Comparison of ENCODE assay signal across 20 cellular contexts in the genomic region with DNA sequence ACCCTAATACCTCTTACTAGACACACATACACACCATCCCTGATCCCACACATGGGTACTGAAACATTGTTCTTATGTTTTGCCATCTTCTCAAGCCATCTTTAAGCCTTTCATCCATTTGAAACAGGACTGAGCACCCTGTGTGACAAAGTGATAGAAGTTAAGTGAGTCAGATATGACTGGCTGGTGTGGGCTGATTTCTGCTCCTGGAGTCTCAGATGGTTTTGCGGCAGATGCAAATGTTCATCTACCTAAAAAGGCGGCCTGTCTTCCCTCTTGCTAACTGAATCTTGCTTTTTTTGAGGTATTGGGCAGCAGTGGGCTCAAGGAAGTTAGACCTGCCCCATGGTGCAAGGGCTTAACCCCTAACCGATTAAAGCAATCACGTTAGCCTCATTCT.
"Had no signal": no experiment of that assay in that cellular context is flagged by ENCODE, and none has a peak within 500 bp of the region (broad histone marks: within the 10 kb centered on the region; RNA-seq: fewer than 3 reads in every experiment).

No MANE protein-coding gene starts in this region.

- H3K27me3 ChIP-seq: esophagus squamous epithelium, left lung, neural progenitor cell, right atrium auricular region, sigmoid colon, stomach, thyroid gland had no signal

- H3K9me3 ChIP-seq: esophagus squamous epithelium, left lung, prostate gland, right atrium auricular region, sigmoid colon, stomach, thyroid gland had no signal

- H2AFZ ChIP-seq: neural progenitor cell had no signal

- H3K4me2 ChIP-seq: neural progenitor cell had no signal

- H3K36me3 ChIP-seq: esophagus squamous epithelium, left lung, neural progenitor cell, prostate gland, right atrium auricular region, sigmoid colon, stomach, thyroid gland had no signal

- H3K27ac ChIP-seq: dorsolateral prefrontal cortex, esophagus squamous epithelium, left lung, neural progenitor cell, prostate gland, right atrium auricular region, sigmoid colon, stomach, thyroid gland had no signal

- H3K4me3 ChIP-seq: dorsolateral prefrontal cortex, esophagus squamous epithelium, left lung, neural progenitor cell, prostate gland, right atrium auricular region, sigmoid colon, stomach, thyroid gland had no signal

- ATAC-seq: left cardiac atrium; left lung; naive thymus-derived CD4-positive, alpha-beta T cell; stimulated activated effector memory CD8-positive, alpha-beta T cell treated with anti-CD3 and anti-CD28 coated beads, Interleukin-12 subunit alpha, Interleukin-12 subunit beta, amount 100 ng/mL, for 72 hours had no signal

- DNase-seq: cerebellar nuclear complex; dorsolateral prefrontal cortex; effector CD4-positive, alpha-beta T cell; esophagus squamous epithelium; left cardiac atrium; left lung; mammary epithelial cell; mesendoderm; midbrain; naive thymus-derived CD4-positive, alpha-beta T cell; sigmoid colon; stimulated activated CD4-positive, alpha-beta T cell treated with anti-CD3 and anti-CD28 coated beads, Interleukin-2, amount 100 ng/mL, for 24 hours; stimulated activated CD4-positive, alpha-beta T cell treated with anti-CD3 and anti-CD28 coated beads, Interleukin-4, amount 100 ng/mL, for 24 hours; stimulated activated naive CD4-positive, alpha-beta T cell treated with Interleukin-2 at 50 U/mL for 16 hours; stomach; thyroid gland had no signal

- H3K4me1 ChIP-seq: esophagus squamous epithelium, left lung, neural progenitor cell, prostate gland, right atrium auricular region, sigmoid colon, stomach, thyroid gland had no signal

- H3K9ac ChIP-seq: neural progenitor cell had no signal
